ENCODE assay signal across 21 cellular contexts in the genomic region with DNA sequence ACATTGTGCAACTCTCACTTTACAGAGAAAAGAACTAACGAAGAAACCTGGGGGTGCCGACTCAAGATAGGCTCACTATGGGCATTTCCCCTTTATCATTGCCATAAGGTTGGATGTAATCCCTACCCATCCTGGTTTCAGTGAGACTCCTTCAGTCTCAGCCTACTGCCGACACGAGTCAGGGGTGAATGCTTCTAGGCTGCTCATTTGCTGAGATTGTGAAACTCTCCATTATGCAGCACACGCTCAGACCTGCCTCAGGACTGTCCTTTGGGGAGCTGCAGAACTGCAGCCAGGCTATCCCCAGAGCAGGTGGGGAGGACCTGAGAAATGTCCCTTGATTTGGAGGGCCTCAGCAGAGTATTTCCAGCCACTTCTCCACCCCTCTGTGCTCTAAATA. TPM values are rescaled to one million over a fixed set of nuclear protein-coding genes. Genes with fewer than 3 reads are reported as not detected.
"Had no signal": no experiment of that assay in that cellular context is flagged by ENCODE, and none has a peak within 500 bp of the region (broad histone marks: within the 10 kb centered on the region; RNA-seq: fewer than 3 reads in every experiment).

No MANE protein-coding gene starts in this region.

- DNase-seq: occipital lobe, T1000 had no signal

- H3K4me3 ChIP-seq: hepatocyte, upper lobe of left lung had no signal

- H3K4me1 Mint-ChIP-seq: nephron progenitor cell had no signal

- H3K27me3 ChIP-seq: hepatocyte, upper lobe of left lung had no signal

- H3K36me3 Mint-ChIP-seq: activated CD8-positive, alpha-beta memory T cell treated with anti-CD3 and anti-CD28 coated beads, Interleukin-2, amount 10 ng/mL, durations not matched to agents 7 days and 5 days had no signal

- H3K27me3 Mint-ChIP-seq: activated CD8-positive, alpha-beta memory T cell treated with anti-CD3 and anti-CD28 coated beads, Interleukin-2, amount 10 ng/mL, durations not matched to agents 7 days and 5 days; activated naive CD8-positive, alpha-beta T cell treated with anti-CD3 and anti-CD28 coated beads, Interleukin-2, amount 50 U/mL, for 24 hours; T-cell had no signal

- H3K4me3 Mint-ChIP-seq: activated CD8-positive, alpha-beta memory T cell treated with anti-CD3 and anti-CD28 coated beads, Interleukin-2, amount 10 ng/mL, durations not matched to agents 7 days and 5 days; activated naive CD4-positive, alpha-beta T cell treated with anti-CD3 and anti-CD28 coated beads for 36 hours; activated naive CD8-positive, alpha-beta T cell treated with anti-CD3 and anti-CD28 coated beads, Interleukin-2, amount 50 U/mL, for 24 hours; nephron progenitor cell; T-cell had no signal

- H3K4me1 ChIP-seq: upper lobe of left lung had no signal

- H3K9me3 ChIP-seq: upper lobe of left lung had no signal

- H3K36me3 ChIP-seq: upper lobe of left lung had no signal

- H3K27ac ChIP-seq: hepatocyte, upper lobe of left lung had no signal

- H3K27ac Mint-ChIP-seq: activated CD8-positive, alpha-beta memory T cell treated with anti-CD3 and anti-CD28 coated beads, Interleukin-2, amount 10 ng/mL, durations not matched to agents 7 days and 5 days; activated naive CD4-positive, alpha-beta T cell treated with anti-CD3 and anti-CD28 coated beads for 36 hours; activated naive CD8-positive, alpha-beta T cell treated with anti-CD3 and anti-CD28 coated beads, Interleukin-2, amount 50 U/mL, for 24 hours; activated T-helper 2 cell treated with anti-CD3 and anti-CD28 coated beads, Interferon-gamma antibody, Interleukin-2, Interleukin-4, amounts not matched to agents 10 μg/mL and 5 μg/mL and 100 μg/mL, durations not matched to agents 14 hours and 24 hours and 36 hours; nephron progenitor cell; T-cell had no signal

- H3K9me3 Mint-ChIP-seq: activated naive CD4-positive, alpha-beta T cell treated with anti-CD3 and anti-CD28 coated beads for 36 hours; activated naive CD8-positive, alpha-beta T cell treated with anti-CD3 and anti-CD28 coated beads, Interleukin-2, amount 50 U/mL, for 24 hours; activated T-helper 2 cell treated with anti-CD3 and anti-CD28 coated beads, Interferon-gamma antibody, Interleukin-2, Interleukin-4, amounts not matched to agents 10 μg/mL and 5 μg/mL and 100 μg/mL, durations not matched to agents 14 hours and 24 hours and 36 hours; T-cell had no signal

RNA-seq across cellular contexts. Expression of a gene that starts 22.2 kb away (rescaled TPM):
- total RNA-seq: activated CD8-positive, alpha-beta memory T cell treated with anti-CD3 and anti-CD28 coated beads, Interleukin-2, amount 10 ng/mL, durations not matched to agents 7 days and 5 days; activated naive CD4-positive, alpha-beta T cell treated with anti-CD3 and anti-CD28 coated beads for 36 hours; activated T-helper 2 cell treated with anti-CD3 and anti-CD28 coated beads, Interferon-gamma antibody, Interleukin-2, Interleukin-4, amounts not matched to agents 10 μg/mL and 5 μg/mL and 100 μg/mL, durations not matched to agents 14 hours and 24 hours and 36 hours; aorta; chondrocyte; dermis blood vessel endothelial cell; glomerular endothelial cell; hepatocyte; kidney epithelial cell; liver; mesenteric fat pad; occipital lobe; posterior vena cava; right cardiac atrium; T-cell; temporal lobe; upper lobe of left lung had no signal
- polyA plus RNA-seq: aorta, liver, right cardiac atrium, small intestine had no signal
